7 cellular contexts compared by ENCODE assay signal in the genomic region with DNA sequence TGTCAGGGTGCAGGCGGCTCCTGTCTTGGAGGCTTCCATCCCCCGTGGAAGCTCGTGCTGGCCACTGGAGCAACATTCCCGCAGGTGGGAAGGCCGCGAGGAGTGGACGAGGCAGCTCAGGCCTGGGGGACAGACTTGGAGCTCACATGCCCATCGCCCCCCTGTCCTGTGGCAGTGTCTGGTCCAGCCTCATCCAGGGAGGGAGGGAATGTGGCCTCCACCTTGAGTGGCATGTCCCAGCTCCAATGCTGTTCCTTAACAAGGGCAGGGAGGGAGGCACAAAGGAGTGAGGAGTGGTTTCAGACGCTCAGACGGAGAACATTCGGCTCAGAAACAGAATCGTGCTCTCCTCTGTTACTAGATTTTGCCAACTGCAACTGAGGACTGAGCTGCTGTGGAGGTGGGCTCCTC.
DNase-seq lines count a peak whose midpoint lies in the region; ATAC-seq, FAIRE-seq and TF ChIP-seq lines count a peak whose summit lies in the region.

No MANE protein-coding gene starts in this region.

- TF ChIP-seq CTCF in brain (conservative IDR thresholded peaks at IDR 0.05): no peak
- no peak for TF ChIP-seq CTCF in keratinocyte (optimal IDR thresholded peaks at IDR 0.05 in 1 of 3, IDR thresholded peaks at IDR 0.05 in 1 of 3, conservative IDR thresholded peaks at IDR 0.05 in 1 of 3; ENCODE audit: extremely low read depth in 1 of 3, insufficient read depth in 2 of 3, low read length in 3 of 3)

- H3K27me3 Mint-ChIP-seq in brain: peaks cover 5% of the 10 kb centered on the region

- dilution Hi-C loops in keratinocyte (cut with MboI; ENCODE audit: extremely low pct_ligation_motif_present, low sequenced_read_pairs): no loop called here

- H3K27ac Mint-ChIP-seq in brain: peak overlapping the region; percentile 98 to 99 (median 99)

- H3K4me1 Mint-ChIP-seq in brain: peaks cover 66% of the 10 kb centered on the region

- peak; percentile 53 for FAIRE-seq in keratinocyte (lab: Jason Lieb, UNC)

- no peaks in the 10 kb centered on the region for H3K27me3 ChIP-seq in keratinocyte (ENCODE audit: control insufficient read depth, extremely low read depth, insufficient read depth, low read length)

- peaks cover 24% of the 10 kb centered on the region for H3K36me3 Mint-ChIP-seq in brain

- H3K79me2 ChIP-seq in keratinocyte (ENCODE audit: control insufficient read depth, insufficient read depth, low read length): no peaks in the 10 kb centered on the region

- H3K27ac ChIP-seq in keratinocyte (ENCODE audit: control insufficient read depth, insufficient read depth, low read length) (peak overlapping the region; percentile 93), skin epidermis (peak overlapping the region in 20 of 21 experiments; percentile 68 to 93 (median 87))

- H3K4me3 ChIP-seq in keratinocyte (ENCODE audit: control insufficient read depth in 2 of 3, extremely low read depth in 1 of 3, insufficient read depth in 2 of 3, low read depth in 1 of 3, low read length in 3 of 3) (peak overlapping the region in 2 of 3 experiments; percentile 41 to 56), skin epidermis (peak overlapping the region in 4 of 7 experiments; percentile 29 to 46 (median 32))

- H4K20me1 ChIP-seq in keratinocyte (ENCODE audit: control insufficient read depth, extremely low read depth, insufficient read depth, low read length): no peaks in the 10 kb centered on the region

- ATAC-seq in HG03521 (IDR thresholded peaks at IDR 0.05; ENCODE audit: unreplicated experiment): no peak
- ATAC-seq in HG03460 (IDR thresholded peaks at IDR 0.05; ENCODE audit: unreplicated experiment): no peak

- H3K9me3 ChIP-seq in keratinocyte (ENCODE audit: control insufficient read depth, low read depth, low read length): no peaks in the 10 kb centered on the region

- H3K9me1 ChIP-seq in keratinocyte (ENCODE audit: control insufficient read depth, extremely low read depth, insufficient read depth, low read length): no peaks in the 10 kb centered on the region

- peak overlapping the region; percentile 93 for H3K9ac ChIP-seq in keratinocyte (ENCODE audit: control insufficient read depth, extremely low read depth, insufficient read depth, low read length)

- peaks cover 0 to 4% of the 10 kb centered on the region in 2 experiments for H3K36me3 ChIP-seq in keratinocyte (ENCODE audit: control insufficient read depth in 2 of 2, extremely low read depth in 1 of 2, insufficient read depth in 2 of 2, low read length in 2 of 2)

- in situ Hi-C loops in G401 (cut with HindIII; ENCODE audit: low sequenced_read_pairs): no loop called here

- H3K4me1 ChIP-seq in keratinocyte (ENCODE audit: control insufficient read depth, extremely low read depth, insufficient read depth, low read length): peaks cover 27% of the 10 kb centered on the region

- H3K9me3 Mint-ChIP-seq in brain: peaks cover 0 to 10% (median 7%) of the 10 kb centered on the region in 5 experiments

- peak overlapping the region; percentile 12 for H2AFZ ChIP-seq in keratinocyte (ENCODE audit: control insufficient read depth, low read length)

- H3K4me2 ChIP-seq in keratinocyte (ENCODE audit: control insufficient read depth, extremely low read depth, insufficient read depth, low read depth, low read length): peak overlapping the region; percentile 92

- DNase-seq in G401 (ENCODE audit: low spot score): peak; percentile 50
- peak; percentile 75 for DNase-seq in NCI-H2171 treated with DMSO at 0.1 percent for 48 hours (lab: John Stamatoyannopoulos, UW)
- DNase-seq in keratinocyte (ENCODE audit: low read depth, low spot score): no peak

- peak overlapping the region; percentile 78 to 86 (median 83) for H3K4me3 Mint-ChIP-seq in brain
